ENCODE assay signal across 8 cellular contexts in genomic region chr15:67125589-67126502, GRCh38.
A peak's percentile ranks its signal among the peaks of the same experiment; 100 is the strongest.
DNase-seq lines count a peak whose midpoint lies in the region; ATAC-seq and TF ChIP-seq lines count a peak whose summit lies in the region.

No MANE protein-coding gene starts in this region.

- intact Hi-C loops in sciatic nerve (cut with DNase I) = no loop called here

- DNase-seq in NCI-H2107 treated with DMSO at 0.1 percent for 48 hours (lab: John Stamatoyannopoulos, UW; ENCODE audit: unreplicated experiment) = peak; percentile 30
- DNase-seq in NCI-H2107 (lab: John Stamatoyannopoulos, UW) = no peak
- DNase-seq in T1000 (lab: John Stamatoyannopoulos, UW) = peak; percentile 76
- peak; percentile 99 to 100 for DNase-seq in foreskin fibroblast
- peak; percentile 87 for DNase-seq in sciatic nerve (ENCODE audit: low spot score)
- no peak for DNase-seq in hypothalamus (lab: John Stamatoyannopoulos, UW)

- peak; percentile 93 for ATAC-seq in sciatic nerve
- no peak for ATAC-seq in GM18511 (IDR thresholded peaks at IDR 0.05; ENCODE audit: unreplicated experiment)
- no peak for ATAC-seq in HG03139 (IDR thresholded peaks at IDR 0.05; ENCODE audit: unreplicated experiment)

- TF ChIP-seq CTCF in foreskin fibroblast (IDR thresholded peaks at IDR 0.05; ENCODE audit: low read depth, low read length) = no peak

- H3K4me3 ChIP-seq in foreskin fibroblast (ENCODE audit: low read depth in 1 of 2, low read length in 2 of 2) = peak overlapping the region; percentile 14 to 21

Comparison
In these comparisons a context has a peak if more than half of its experiments do, and no peak if none do; other contexts are left out.
1. DNase-seq: peak in NCI-H2107 treated with DMSO at 0.1 percent for 48 hours (single experiment), T1000 (single experiment), foreskin fibroblast (2 of 2) and sciatic nerve (single experiment); none in NCI-H2107 (single experiment) and hypothalamus (0 of 51).